2 cellular contexts compared by ENCODE assay signal in the genomic region with DNA sequence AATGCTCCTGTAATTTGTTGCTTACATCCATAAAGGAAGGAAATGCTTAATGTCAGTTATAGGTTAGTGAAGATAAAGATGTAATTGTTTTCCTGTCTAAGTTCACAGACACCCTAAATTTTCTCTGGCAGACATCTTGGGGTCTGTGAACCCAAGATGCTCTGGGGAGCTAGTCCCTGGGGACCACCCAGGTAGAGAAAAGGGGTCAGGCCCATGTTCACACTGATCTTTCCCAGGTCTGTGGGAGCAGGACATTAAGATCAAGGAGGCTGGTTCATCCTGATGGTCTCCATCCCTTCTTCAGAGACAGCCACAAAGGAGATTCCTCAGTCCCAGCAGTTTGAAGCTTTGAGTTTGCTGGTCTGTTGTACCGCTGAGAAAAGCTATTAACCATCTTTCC.
TF ChIP-seq lines count a peak whose summit lies in the region.

No MANE protein-coding gene starts in this region.

TF ChIP-seq in GM12891, 5 proteins besides CTCF, POLR2A, EP300 and RAD21 (continued from another document):
- TF ChIP-seq POLR2AphosphoS5 (IDR thresholded peaks at IDR 0.05; ENCODE audit: low read depth, low read length), result no peak
- no peak for TF ChIP-seq TAF1 (IDR thresholded peaks at IDR 0.05; ENCODE audit: low read depth, low read length)
- TF ChIP-seq POU2F2 (IDR thresholded peaks at IDR 0.05; ENCODE audit: low read depth, low read length), result no peak
- TF ChIP-seq PAX5 (IDR thresholded peaks at IDR 0.05; ENCODE audit: insufficient read depth, low read length, severe bottlenecking), result no peak

TF ChIP-seq in HCT116, 20 proteins besides CTCF, POLR2A, EP300 and RAD21:
- TF ChIP-seq SRF (IDR thresholded peaks at IDR 0.05; ENCODE audit: low read depth), result 0 out of 2 replicates have a peak, but pooled peaks have one; percentile 10
- no peak for TF ChIP-seq EZH2 (IDR thresholded peaks at IDR 0.05)
